Comparison of ENCODE assay signal across 14 cellular contexts in genomic region chr2:9754532-9754887, GRCh38.
DNase-seq lines count a peak whose midpoint lies in the region; ATAC-seq, FAIRE-seq and TF ChIP-seq lines count a peak whose summit lies in the region.
"Had no signal": no experiment of that assay in that cellular context is flagged by ENCODE, and none has a peak within 500 bp of the region (broad histone marks: within the 10 kb centered on the region; RNA-seq: fewer than 3 reads in every experiment).

No MANE protein-coding gene starts in this region.

- H3K9me3 ChIP-seq in PC-9 (ENCODE audit: insufficient read depth, low read depth), result no peaks in the 10 kb centered on the region
- H3K9me3 ChIP-seq in H1 (ENCODE audit: insufficient read depth in 2 of 2, low read depth in 1 of 2, low read length in 1 of 2), result no peaks in the 10 kb centered on the region
- H3K9me3 ChIP-seq: heart left ventricle had no signal

- no peak for FAIRE-seq in H1 (lab: Jason Lieb, UNC)
- FAIRE-seq: H54 had no signal

- TF ChIP-seq POLR2A in H1 (IDR thresholded peaks at IDR 0.05; ENCODE audit: control extremely low read depth in 1 of 2, low read depth in 2 of 2, low read length in 2 of 2), result no peak

- no TSS peak for BruUV-seq in PC-9 (replicated peaks; lab: Mats Ljungman, UMichigan)

- H3F3A ChIP-seq in PC-9 (ENCODE audit: insufficient read depth, low read depth), result peaks cover 28% of the 10 kb centered on the region

- H3K36me3 ChIP-seq in PC-9 (ENCODE audit: low read depth) (no peaks in the 10 kb centered on the region), H1 (ENCODE audit: control insufficient read depth in 2 of 4, insufficient read depth in 4 of 4, low read length in 3 of 4) (no peaks in the 10 kb centered on the region)
- H3K36me3 ChIP-seq: heart left ventricle had no signal

- 94% methylated on average over 6 of the region's 6 CpGs; no CpG with 5 or more reads in 1 of the 2 experiments for WGBS in H1 (ENCODE audit: extremely low coverage in 1 of 2, insufficient coverage in 1 of 2, insufficient read length in 1 of 2, insufficient replicate concordance in 2 of 2, low coverage in 1 of 2, low lambda C conversion rate in 2 of 2, missing lambda C conversion rate in 1 of 2), 2 experiments

- no peak overlapping the region for H2AK5ac ChIP-seq in H1 (ENCODE audit: low read depth, low read length)

- no peak for TF ChIP-seq RAD21 in H1 (IDR thresholded peaks at IDR 0.05 in 1 of 2, conservative IDR thresholded peaks at IDR 0.05 in 1 of 2; ENCODE audit: low read depth in 2 of 2, low read length in 2 of 2)

- POLR2A ChIA-PET in PC-9 (lab: Charles Lee; ENCODE audit: unreplicated experiment), result interaction anchor here (0.7 to 0.8 kb wide), 2 partner anchors 126 to 160 kb away, joined by 3 to 6 read pairs; no protein-coding TSS in a partner anchor
- POLR2A ChIA-PET in H1 (lab: Charles Lee; ENCODE audit: partially characterized antibody), result interaction anchor here (2.4 to 2.7 kb wide), 2 partner anchors 124 to 199 kb away, joined by 6 to 8 read pairs; partner anchors contain the start of genes ADAM17 and YWHAQ

- H3K23me2 ChIP-seq in H1 (ENCODE audit: low read depth, low read length), result peaks cover 3% of the 10 kb centered on the region; the same call in 1 of the 2 replicates

- no peak overlapping the region for H2BK15ac ChIP-seq in H1 (ENCODE audit: low read length)

- no peak overlapping the region for H2BK5ac ChIP-seq in H1 (ENCODE audit: low read depth, low read length)

- H3K56ac ChIP-seq in H1 (replicated peaks; ENCODE audit: insufficient read length, low read depth, low read length), result no peak overlapping the region

- H3K9me3 Mint-ChIP-seq in glutamatergic neuron (ENCODE audit: unreplicated experiment), result peaks cover 4% of the 10 kb centered on the region

- H3K4me1 ChIP-seq in PC-9 (replicated peaks; ENCODE audit: insufficient read depth) (peaks cover 27% of the 10 kb centered on the region), H1 (replicated peaks in 1 of 4; ENCODE audit: control insufficient read depth in 3 of 4, insufficient read depth in 4 of 4, low read length in 3 of 4) (peaks cover 0 to 35% (median 14%) of the 10 kb centered on the region in 4 experiments; a peak in 6 of 7 replicates)

- H3K27me3 Mint-ChIP-seq in glutamatergic neuron (ENCODE audit: unreplicated experiment), result peaks cover 3% of the 10 kb centered on the region

- peak overlapping the region; percentile 71 for H3K4me3 ChIP-seq in PC-9
- H3K4me3 ChIP-seq in H1 (ENCODE audit: extremely low read depth in 1 of 4, insufficient read depth in 2 of 4, low read depth in 3 of 4, low read length in 4 of 4), result no peak overlapping the region
- H3K4me3 ChIP-seq: heart left ventricle had no signal

- H2BK12ac ChIP-seq in H1 (ENCODE audit: low read depth, low read length), result 0 out of 2 replicates have a peak overlapping the region, but pooled peaks have one; percentile 23

- peak; percentile 52 for DNase-seq in stimulated activated naive CD4-positive, alpha-beta T cell treated with Interleukin-2 at 50 U/mL for 16 hours (lab: John Stamatoyannopoulos, UW)
- no peak for DNase-seq in stimulated activated naive CD4-positive, alpha-beta T cell (lab: John Stamatoyannopoulos, UW)
- no peak for DNase-seq in PC-9
- DNase-seq in H1 (ENCODE audit: low read depth in 1 of 2, low spot score in 2 of 2), result no peak
- DNase-seq in glutamatergic neuron, result no peak
- no peak for DNase-seq in epidermal melanocyte (ENCODE audit: insufficient read length, low spot score)
- DNase-seq: NCI-H2081 treated with DMSO at 0.1 percent for 48 hours, NCI-H82, SHP77 had no signal

- H2AFZ ChIP-seq in PC-9, result peak overlapping the region; percentile 50; the same call in 1 of the 2 replicates
- no peak overlapping the region for H2AFZ ChIP-seq in H1 (ENCODE audit: low read length)

- H3K36me3 Mint-ChIP-seq in glutamatergic neuron (ENCODE audit: unreplicated experiment), result no peaks in the 10 kb centered on the region

- no peaks in the 10 kb centered on the region for H3K79me1 ChIP-seq in H1 (ENCODE audit: low read depth, low read length)

- CTCF ChIA-PET in PC-9 (lab: Charles Lee), result no interaction called here
- CTCF ChIA-PET in H1 (lab: Charles Lee; ENCODE audit: partially characterized antibody), result interaction anchor here (0.7 to 5.0 kb wide), 4 partner anchors 11 to 83 kb away, joined by 3 to 39 read pairs (median 4); no protein-coding TSS in a partner anchor

- no peak overlapping the region for H3K9ac ChIP-seq in H1 (replicated peaks in 1 of 4; ENCODE audit: extremely low read depth in 1 of 4, low read depth in 3 of 4, low read length in 3 of 4)

- H3K14ac ChIP-seq in H1 (ENCODE audit: insufficient read length), result no peak overlapping the region

- H3K4me1 Mint-ChIP-seq in glutamatergic neuron (ENCODE audit: low read depth, unreplicated experiment), result peaks cover 14% of the 10 kb centered on the region

- no peak overlapping the region for H3K18ac ChIP-seq in H1 (ENCODE audit: extremely low read depth, low read length)

- no peak overlapping the region for H2BK20ac ChIP-seq in H1 (ENCODE audit: low read length)

- H3K79me2 ChIP-seq in PC-9 (ENCODE audit: low read depth) (peaks cover 14% of the 10 kb centered on the region), H1 (ENCODE audit: control insufficient read depth in 1 of 2, insufficient read depth in 2 of 2, low read length in 2 of 2) (no peaks in the 10 kb centered on the region)

- no peak overlapping the region for H3K23ac ChIP-seq in H1 (ENCODE audit: insufficient read length)

- H4K8ac ChIP-seq in H1 (ENCODE audit: extremely low read depth, insufficient read depth, low read length), result no peak overlapping the region

- TF ChIP-seq EP300 in H1 (IDR thresholded peaks at IDR 0.05; ENCODE audit: borderline replicate concordance in 1 of 2, low read depth in 2 of 2, low read length in 2 of 2), result no peak

- no peak overlapping the region for H3K4ac ChIP-seq in H1 (replicated peaks; ENCODE audit: insufficient read length, low read depth, low read length)

- H3K27ac Mint-ChIP-seq in glutamatergic neuron (ENCODE audit: unreplicated experiment), result no peak overlapping the region

- H3K27ac ChIP-seq in PC-9 (peak overlapping the region; percentile 99), H1 (ENCODE audit: low read depth, low read length) (no peak overlapping the region)
- H3K27ac ChIP-seq: C4-2B had no signal

- no peak overlapping the region for H3K4me3 Mint-ChIP-seq in glutamatergic neuron (ENCODE audit: unreplicated experiment)

- H3K9me2 ChIP-seq in PC-9 (ENCODE audit: insufficient read depth), result no peaks in the 10 kb centered on the region

- H3K4me2 ChIP-seq in PC-9 (peak overlapping the region; percentile 99), H1 (ENCODE audit: insufficient read depth in 1 of 2, low read depth in 2 of 2, low read length in 2 of 2) (no peak overlapping the region)

- intact Hi-C loops in PC-9 (cut with micrococcal nuclease; ENCODE audit: unreplicated experiment), result loop anchor here (1.0 to 5.0 kb wide), 3 partner anchors 124 to 332 kb away; partner anchors contain the start of genes ADAM17, CPSF3, ITGB1BP1 and YWHAQ

- ATAC-seq in HG03571 (IDR thresholded peaks at IDR 0.05; ENCODE audit: unreplicated experiment) (no peak), GM18907 (IDR thresholded peaks at IDR 0.05; ENCODE audit: unreplicated experiment) (no peak)
- ATAC-seq: heart left ventricle had no signal

- no peaks in the 10 kb centered on the region for H4K20me1 ChIP-seq in PC-9 (ENCODE audit: insufficient read depth)
- no peaks in the 10 kb centered on the region for H4K20me1 ChIP-seq in H1 (replicated peaks in 1 of 2; ENCODE audit: control insufficient read depth in 1 of 2, insufficient read depth in 2 of 2, low read length in 2 of 2)

- no peak overlapping the region for H4K5ac ChIP-seq in H1 (ENCODE audit: insufficient read length, low read depth, low read length)

- no peaks in the 10 kb centered on the region for H3K27me3 ChIP-seq in PC-9 (ENCODE audit: insufficient read depth, low read depth)
- H3K27me3 ChIP-seq in H1 (replicated peaks in 1 of 4; ENCODE audit: control insufficient read depth in 3 of 4, extremely low read depth in 1 of 4, insufficient read depth in 3 of 4, low read length in 3 of 4), result peaks cover 0 to 7% (median 2%) of the 10 kb centered on the region in 4 experiments; a peak in 2 of 7 replicates
- H3K27me3 ChIP-seq: heart left ventricle had no signal

- no peak overlapping the region for H2BK120ac ChIP-seq in H1 (replicated peaks; ENCODE audit: low read depth, low read length)

- no peak overlapping the region for H4K91ac ChIP-seq in H1 (replicated peaks; ENCODE audit: insufficient read length, low read length)

- TF ChIP-seq CTCF in PC-9 (conservative IDR thresholded peaks at IDR 0.05) (no peak), H1 (IDR thresholded peaks at IDR 0.05; ENCODE audit: control extremely low read depth in 1 of 3, insufficient read depth in 1 of 3, low read depth in 1 of 3, low read length in 3 of 3) (no peak), glutamatergic neuron (IDR thresholded peaks at IDR 0.05; ENCODE audit: partially characterized antibody, unreplicated experiment) (no peak)

TF ChIP-seq in H1, 55 proteins besides CTCF, POLR2A, EP300 and RAD21:
- no peak for TF ChIP-seq TCF12 (IDR thresholded peaks at IDR 0.05; ENCODE audit: low read depth, low read length)
- TF ChIP-seq SP4 (IDR thresholded peaks at IDR 0.05; ENCODE audit: low read length), result no peak
- no peak for TF ChIP-seq SAP30 (IDR thresholded peaks at IDR 0.05; ENCODE audit: insufficient read depth, insufficient replicate concordance, low read length)
- no peak for TF ChIP-seq TAF7 (optimal IDR thresholded peaks at IDR 0.05; ENCODE audit: borderline replicate concordance, low read depth, low read length)
- no peak for TF ChIP-seq POU5F1 (IDR thresholded peaks at IDR 0.05; ENCODE audit: low read depth, low read length)
- no peak for TF ChIP-seq CBX5 (IDR thresholded peaks at IDR 0.05; ENCODE audit: low read depth, low read length)
- no peak for TF ChIP-seq RNF2 (IDR thresholded peaks at IDR 0.05; ENCODE audit: borderline replicate concordance, low read depth, low read length, missing control alignments, poor library complexity, severe bottlenecking)
